Comparison of ENCODE assay signal across 19 cellular contexts in the genomic region with DNA sequence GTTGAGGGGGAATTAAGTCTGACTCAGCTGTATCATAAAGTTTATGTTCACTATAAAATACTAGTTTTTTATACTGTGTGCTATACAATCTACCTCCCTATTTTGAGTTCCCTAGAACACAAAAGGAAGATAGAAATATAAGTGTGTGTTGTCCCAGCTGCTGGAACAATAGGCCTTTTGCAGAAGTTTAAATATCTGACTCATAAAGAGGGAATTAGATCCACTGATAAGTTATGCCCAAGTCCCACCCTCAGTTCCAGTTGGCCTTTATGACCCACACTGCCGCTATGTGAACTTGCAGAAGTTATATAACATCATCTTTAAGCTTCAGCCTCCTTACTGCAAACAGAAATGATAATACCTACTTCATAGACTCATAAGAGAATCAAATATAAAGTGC.
A peak's percentile ranks its signal among the peaks of the same experiment; 100 is the strongest.
DNase-seq lines count a peak whose midpoint lies in the region; ATAC-seq and TF ChIP-seq lines count a peak whose summit lies in the region.
"Had no signal": no experiment of that assay in that cellular context is flagged by ENCODE, and none has a peak within 500 bp of the region (broad histone marks: within the 10 kb centered on the region; RNA-seq: fewer than 3 reads in every experiment).

No MANE protein-coding gene starts in this region.

- H3K27me3 ChIP-seq in left lung, result no peaks in the 10 kb centered on the region
- H3K27me3 ChIP-seq in endodermal cell (ENCODE audit: control insufficient read depth, insufficient read depth, low read length, poor library complexity, severe bottlenecking), result no peaks in the 10 kb centered on the region
- H3K27me3 ChIP-seq: dorsolateral prefrontal cortex, esophagus muscularis mucosa, neutrophil, stomach had no signal

- H3K4me3 ChIP-seq in left lung, result no peak overlapping the region
- H3K4me3 ChIP-seq in endodermal cell (ENCODE audit: low read length), result no peak overlapping the region
- H3K4me3 ChIP-seq: dorsolateral prefrontal cortex, esophagus muscularis mucosa, stomach had no signal

- no peak overlapping the region for H3K9ac ChIP-seq in endodermal cell (ENCODE audit: extremely low read depth, low read length, poor library complexity, severe bottlenecking)

- H3K4me1 ChIP-seq in left lung (no peaks in the 10 kb centered on the region), endodermal cell (ENCODE audit: control insufficient read depth, insufficient read depth, low read length) (no peaks in the 10 kb centered on the region)

- peak; percentile 9 for DNase-seq in Calu3
- peak; percentile 84 for DNase-seq in LHCN-M2 (ENCODE audit: low read depth)
- DNase-seq in astrocyte of the hippocampus (ENCODE audit: low read depth, low spot score), result peak; percentile 23
- no peak for DNase-seq in left lung
- no peak for DNase-seq in amygdala (lab: John Stamatoyannopoulos, UW)
- DNase-seq in endodermal cell, result no peak
- DNase-seq in activated CD4-positive, CD25-positive, alpha-beta regulatory T cell treated with anti-CD3 and anti-CD28 coated beads, Interleukin-2, amount 50 U/mL, for 72 hours, result no peak
- no peak for DNase-seq in posterior cingulate gyrus
- DNase-seq: activated CD4-positive, alpha-beta T cell treated with anti-CD3 and anti-CD28 coated beads for 4 hours; activated naive CD4-positive, alpha-beta T cell; CD4-positive, alpha-beta T cell; dorsolateral prefrontal cortex; midbrain; NCI-H510A treated with DMSO at 0.1 percent for 48 hours; right cardiac atrium; stomach; T1000 had no signal

- no peak overlapping the region for H3K27ac ChIP-seq in left lung
- H3K27ac ChIP-seq in endodermal cell (ENCODE audit: low read depth, low read length), result no peak overlapping the region
- H3K27ac ChIP-seq: dorsolateral prefrontal cortex, esophagus muscularis mucosa, neutrophil, stomach had no signal

- H3K36me3 Mint-ChIP-seq in Calu3 (ENCODE audit: insufficient read depth, unreplicated experiment), result no peaks in the 10 kb centered on the region
- H3K36me3 Mint-ChIP-seq in endodermal cell (ENCODE audit: low read depth), result no peaks in the 10 kb centered on the region

- H3K4me1 Mint-ChIP-seq in Calu3 (ENCODE audit: low read depth, unreplicated experiment) (peaks cover 35% of the 10 kb centered on the region), endodermal cell (peaks cover 10% of the 10 kb centered on the region)

- TF ChIP-seq CTCF in Calu3 (IDR thresholded peaks at IDR 0.05; ENCODE audit: unreplicated experiment) (no peak), left lung (IDR thresholded peaks at IDR 0.05) (no peak), endodermal cell (conservative IDR thresholded peaks at IDR 0.05) (no peak)

- no peak overlapping the region for H3K4me3 Mint-ChIP-seq in Calu3 (ENCODE audit: low read depth, unreplicated experiment)
- no peak overlapping the region for H3K4me3 Mint-ChIP-seq in endodermal cell
- H3K4me3 Mint-ChIP-seq: CD4-positive, alpha-beta T cell had no signal

- H3K27me3 Mint-ChIP-seq in Calu3 (ENCODE audit: unreplicated experiment), result no peaks in the 10 kb centered on the region
- no peaks in the 10 kb centered on the region for H3K27me3 Mint-ChIP-seq in endodermal cell (ENCODE audit: insufficient read depth)
- H3K27me3 Mint-ChIP-seq: CD4-positive, alpha-beta T cell had no signal

- no TSS peak for BruUV-seq in Calu3 (replicated peaks; lab: Mats Ljungman, UMichigan)

- WGBS in endodermal cell (ENCODE audit: insufficient coverage in 1 of 2, insufficient read length in 1 of 2), 2 experiments, result 94 to 100% methylated on average over 1 of the region's 1 CpG

- H3K9me3 Mint-ChIP-seq in Calu3 (ENCODE audit: low read depth, unreplicated experiment) (peaks cover 2% of the 10 kb centered on the region), endodermal cell (no peaks in the 10 kb centered on the region)
- H3K9me3 Mint-ChIP-seq: CD4-positive, alpha-beta T cell had no signal

- H3K9me3 ChIP-seq in left lung (no peaks in the 10 kb centered on the region), endodermal cell (ENCODE audit: control insufficient read depth, low read length) (no peaks in the 10 kb centered on the region)
- H3K9me3 ChIP-seq: esophagus muscularis mucosa, neutrophil, stomach had no signal

- H3K27ac Mint-ChIP-seq in Calu3 (ENCODE audit: unreplicated experiment) (no peak overlapping the region), endodermal cell (no peak overlapping the region)
- H3K27ac Mint-ChIP-seq: CD4-positive, alpha-beta T cell had no signal

- H3K36me3 ChIP-seq in left lung (no peaks in the 10 kb centered on the region), endodermal cell (ENCODE audit: control insufficient read depth, insufficient read depth, low read length) (no peaks in the 10 kb centered on the region)
- H3K36me3 ChIP-seq: esophagus muscularis mucosa, neutrophil, stomach had no signal

- intact Hi-C loops in Calu3 (cut with micrococcal nuclease; ENCODE audit: unreplicated experiment), result no loop called here
- intact Hi-C loops in left lung (cut with DNase I), result no loop called here
- intact Hi-C loops in posterior cingulate gyrus (cut with DNase I), result no loop called here

- ATAC-seq in left lung, result peak; percentile 25
- ATAC-seq: right cardiac atrium had no signal

- CTCF ChIA-PET in Calu3 (lab: Charles Lee), result no interaction called here

Comparison
In these comparisons a context has a peak if more than half of its experiments do, and no peak if none do; other contexts are left out.
1. DNase-seq: peak in Calu3 (single experiment), LHCN-M2 (single experiment) and astrocyte of the hippocampus (single experiment); none in left lung (0 of 2), amygdala (0 of 56), endodermal cell (single experiment), activated CD4-positive, CD25-positive, alpha-beta regulatory T cell treated with anti-CD3 and anti-CD28 coated beads, Interleukin-2, amount 50 U/mL, for 72 hours (single experiment) and posterior cingulate gyrus (0 of 10).